ENCODE assay signal across 8 cellular contexts in genomic region chr2:217713395-217714267, GRCh38.
A peak's percentile ranks its signal among the peaks of the same experiment; 100 is the strongest.
DNase-seq lines count a peak whose midpoint lies in the region; ATAC-seq, FAIRE-seq and TF ChIP-seq lines count a peak whose summit lies in the region.

No MANE protein-coding gene starts in this region.

- intact Hi-C loops in right cardiac atrium (cut with DNase I): loop anchor here (5.0 to 10.0 kb wide), 8 partner anchors 186 to 1031 kb away; partner anchors contain the start of gene IGFBP5 (in 2 of the 4)

- no peaks in the 10 kb centered on the region for H3K9me3 ChIP-seq in right cardiac atrium (ENCODE audit: control insufficient read depth, low read length)

- DNase-seq in AG09309 (ENCODE audit: low read depth) (no peak), GM20000 (ENCODE audit: low spot score) (peak; percentile 70), NCI-H146 treated with DMSO at 0.1 percent for 48 hours (lab: John Stamatoyannopoulos, UW; ENCODE audit: unreplicated experiment) (peak; percentile 15), T-helper 2 cell (peak; percentile 15 to 63 (median 46)), right cardiac atrium (peak; percentile 74 to 90 (median 90)), putamen (ENCODE audit: low spot score) (peak; percentile 77), urothelium cell line (ENCODE audit: low spot score) (peak; percentile 85)

- peak; percentile 91 for FAIRE-seq in urothelium cell line (lab: Jason Lieb, UNC)

- TF ChIP-seq CTCF in AG09309 (IDR thresholded peaks at IDR 0.05; ENCODE audit: control insufficient read depth, insufficient read depth, low read depth, low read length, missing control alignments) (peak; percentile 98), GM20000 (IDR thresholded peaks at IDR 0.05; ENCODE audit: extremely low read depth, missing control alignments) (peak; percentile 75)

- peak; percentile 76 to 80 for ATAC-seq in right cardiac atrium

- no peak overlapping the region for H3K4me3 ChIP-seq in AG09309 (ENCODE audit: control insufficient read depth, low read depth, low read length)
- H3K4me3 ChIP-seq in right cardiac atrium (ENCODE audit: low read length): no peak overlapping the region

- H3K4me1 ChIP-seq in right cardiac atrium (ENCODE audit: control insufficient read depth, insufficient read depth, low read length): peaks cover 7% of the 10 kb centered on the region

- 38% methylated on average over 16 of the region's 16 CpGs for WGBS in right cardiac atrium

- H3K27ac ChIP-seq in angular gyrus (ENCODE audit: low read depth, low read length): peak overlapping the region; percentile 90
- peak overlapping the region; percentile 2 for H3K27ac ChIP-seq in right cardiac atrium (ENCODE audit: low read length)

- H3K27me3 ChIP-seq in right cardiac atrium (ENCODE audit: control insufficient read depth, insufficient read depth): no peaks in the 10 kb centered on the region
